In genomic region chr4:94621491-94622080, GRCh38 we compare ENCODE assay signal across 8 cellular contexts.
DNase-seq lines count a peak whose midpoint lies in the region; ATAC-seq and TF ChIP-seq lines count a peak whose summit lies in the region.

No MANE protein-coding gene starts in this region.

- TF ChIP-seq CTCF in left ventricle myocardium inferior (IDR thresholded peaks at IDR 0.05; ENCODE audit: borderline replicate concordance): peak; percentile 86
- peak; percentile 60 for TF ChIP-seq CTCF in brain microvascular endothelial cell (IDR thresholded peaks at IDR 0.05; ENCODE audit: low read depth, low read length, missing control alignments)
- peak; percentile 69 to 82 (median 78) for TF ChIP-seq CTCF in right lobe of liver (IDR thresholded peaks at IDR 0.05)

- no peaks in the 10 kb centered on the region for H3K9me3 Mint-ChIP-seq in activated CD4-positive, alpha-beta memory T cell treated with anti-CD3 and anti-CD28 coated beads, Interleukin-2, amount 10 ng/mL, durations not matched to agents 7 days and 5 days

- no peak overlapping the region for H3K27ac ChIP-seq in left ventricle myocardium inferior (replicated peaks)
- no peak overlapping the region for H3K27ac ChIP-seq in brain microvascular endothelial cell
- H3K27ac ChIP-seq in right lobe of liver: peak overlapping the region in 1 of 3 donors; percentile 26

- peaks cover 54% of the 10 kb centered on the region for H3K36me3 ChIP-seq in left ventricle myocardium inferior
- H3K36me3 ChIP-seq in brain microvascular endothelial cell (replicated peaks): peaks cover 32% of the 10 kb centered on the region
- H3K36me3 ChIP-seq in right lobe of liver: peaks cover 0 to 19% (median 10%) of the 10 kb centered on the region in 4 donors

- POLR2A ChIA-PET in activated CD4-positive, alpha-beta memory T cell treated with anti-CD3 and anti-CD28 coated beads, Interleukin-2, amount 10 ng/mL, durations not matched to agents 7 days and 5 days (lab: Charles Lee): no interaction called here

- DNase-seq in left ventricle myocardium inferior (no peak), cardiac septum (ENCODE audit: low spot score) (no peak), NCI-H1092 (lab: John Stamatoyannopoulos, UW) (peak; percentile 14), brain microvascular endothelial cell (peak; percentile 23), right lobe of liver (no peak)
- DNase-seq in activated CD4-positive, alpha-beta memory T cell treated with anti-CD3 and anti-CD28 coated beads, Interleukin-2, amount 10 ng/mL, durations not matched to agents 7 days and 5 days: no peak

- H3K27me3 ChIP-seq in left ventricle myocardium inferior (ENCODE audit: low read depth) (no peaks in the 10 kb centered on the region), brain microvascular endothelial cell (replicated peaks) (no peaks in the 10 kb centered on the region), right lobe of liver (no peaks in the 10 kb centered on the region)

- WGBS in right lobe of liver (ENCODE audit: insufficient coverage, low coverage, low lambda C conversion rate, missing lambda C conversion rate): 15% methylated on average over 6 of the region's 6 CpGs

- no peaks in the 10 kb centered on the region for H3K4me1 Mint-ChIP-seq in activated CD4-positive, alpha-beta memory T cell treated with anti-CD3 and anti-CD28 coated beads, Interleukin-2, amount 10 ng/mL, durations not matched to agents 7 days and 5 days

- H3K4me3 ChIP-seq in left ventricle myocardium inferior (no peak overlapping the region), brain microvascular endothelial cell (ENCODE audit: low read depth, low read length) (no peak overlapping the region), right lobe of liver (no peak overlapping the region)

- H3K36me3 Mint-ChIP-seq in activated CD4-positive, alpha-beta memory T cell treated with anti-CD3 and anti-CD28 coated beads, Interleukin-2, amount 10 ng/mL, durations not matched to agents 7 days and 5 days (ENCODE audit: low read depth): no peaks in the 10 kb centered on the region

- ATAC-seq in GM21825 (IDR thresholded peaks at IDR 0.05; ENCODE audit: unreplicated experiment): peak; percentile 59
- ATAC-seq in right lobe of liver: peak; percentile 67 to 85 (median 76)
- ATAC-seq in HG03354 (IDR thresholded peaks at IDR 0.05; ENCODE audit: poor library complexity, severe bottlenecking, unreplicated experiment): no peak

- in situ Hi-C loops in brain microvascular endothelial cell (cut with HindIII; ENCODE audit: low pct_ligation_motif_present, low sequenced_read_pairs): no loop called here

- H3K4me1 ChIP-seq in left ventricle myocardium inferior (peaks cover 19% of the 10 kb centered on the region), right lobe of liver (no peaks in the 10 kb centered on the region)

- no peaks in the 10 kb centered on the region for H3K27me3 Mint-ChIP-seq in activated CD4-positive, alpha-beta memory T cell treated with anti-CD3 and anti-CD28 coated beads, Interleukin-2, amount 10 ng/mL, durations not matched to agents 7 days and 5 days

- intact Hi-C loops in left ventricle myocardium inferior (cut with micrococcal nuclease) (no loop called here), cardiac septum (cut with DNase I) (no loop called here), right lobe of liver (cut with DNase I) (loop anchor here in 1 of 2 donors (10.0 kb wide), 1 partner anchor 113 kb away; no protein-coding TSS in a partner anchor)

- TF ChIP-seq POLR2A in right lobe of liver (IDR thresholded peaks at IDR 0.05): no peak

- H3K27ac Mint-ChIP-seq in activated CD4-positive, alpha-beta memory T cell treated with anti-CD3 and anti-CD28 coated beads, Interleukin-2, amount 10 ng/mL, durations not matched to agents 7 days and 5 days: no peak overlapping the region

- CTCF ChIA-PET in activated CD4-positive, alpha-beta memory T cell treated with anti-CD3 and anti-CD28 coated beads, Interleukin-2, amount 10 ng/mL, durations not matched to agents 7 days and 5 days (lab: Charles Lee): interaction anchor here (0.6 to 3.4 kb wide), 5 partner anchors 9 to 504 kb away, joined by 3 to 12 read pairs (median 5); no protein-coding TSS in a partner anchor

- no peak overlapping the region for H3K4me3 Mint-ChIP-seq in activated CD4-positive, alpha-beta memory T cell treated with anti-CD3 and anti-CD28 coated beads, Interleukin-2, amount 10 ng/mL, durations not matched to agents 7 days and 5 days

- H3K9me3 ChIP-seq in left ventricle myocardium inferior (replicated peaks): no peaks in the 10 kb centered on the region
- no peaks in the 10 kb centered on the region for H3K9me3 ChIP-seq in right lobe of liver

Comparison
In these comparisons a context has a peak if more than half of its experiments do, and no peak if none do; other contexts are left out.
1. DNase-seq: peak in NCI-H1092 (single experiment) and brain microvascular endothelial cell (single experiment); none in left ventricle myocardium inferior (single experiment), cardiac septum (single experiment), right lobe of liver (0 of 3) and activated CD4-positive, alpha-beta memory T cell treated with anti-CD3 and anti-CD28 coated beads, Interleukin-2, amount 10 ng/mL, durations not matched to agents 7 days and 5 days (single experiment).
2. Peak in every context shown above with its lines, with median percentiles within 50 percentile points of each other: CTCF ChIP-seq.